3 cellular contexts compared by ENCODE assay signal in the genomic region with DNA sequence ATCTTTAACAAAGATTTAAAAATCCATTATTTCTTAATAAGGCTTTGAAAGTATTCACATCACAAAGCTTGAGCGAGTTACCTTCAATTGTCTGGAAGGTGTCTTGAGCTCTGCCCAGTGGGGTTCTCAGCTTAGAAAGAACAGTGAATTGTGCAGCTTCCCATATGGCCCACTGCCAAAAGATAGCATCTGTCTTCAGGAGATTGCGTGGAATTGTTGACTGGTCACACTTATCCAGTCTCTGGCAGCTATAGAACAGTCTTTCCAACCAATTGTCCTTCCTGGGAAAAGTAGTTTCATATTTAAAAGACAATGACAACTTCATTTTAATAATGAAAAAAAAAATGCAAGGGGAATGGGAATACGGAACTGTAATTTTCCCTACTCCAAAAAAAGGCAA. TPM values are rescaled to one million over a fixed set of nuclear protein-coding genes. Genes with fewer than 3 reads are reported as not detected.
"Had no signal": no experiment of that assay in that cellular context is flagged by ENCODE, and none has a peak within 500 bp of the region (broad histone marks: within the 10 kb centered on the region; RNA-seq: fewer than 3 reads in every experiment).

No MANE protein-coding gene starts in this region.

RNA-seq across cellular contexts. Expression of gene CLEC18C, which starts 58.2 kb away (rescaled TPM):
- total RNA-seq: mesothelial cell of epicardium, osteocyte, right atrium auricular region had no signal
